ENCODE assay signal across 15 cellular contexts in the genomic region with DNA sequence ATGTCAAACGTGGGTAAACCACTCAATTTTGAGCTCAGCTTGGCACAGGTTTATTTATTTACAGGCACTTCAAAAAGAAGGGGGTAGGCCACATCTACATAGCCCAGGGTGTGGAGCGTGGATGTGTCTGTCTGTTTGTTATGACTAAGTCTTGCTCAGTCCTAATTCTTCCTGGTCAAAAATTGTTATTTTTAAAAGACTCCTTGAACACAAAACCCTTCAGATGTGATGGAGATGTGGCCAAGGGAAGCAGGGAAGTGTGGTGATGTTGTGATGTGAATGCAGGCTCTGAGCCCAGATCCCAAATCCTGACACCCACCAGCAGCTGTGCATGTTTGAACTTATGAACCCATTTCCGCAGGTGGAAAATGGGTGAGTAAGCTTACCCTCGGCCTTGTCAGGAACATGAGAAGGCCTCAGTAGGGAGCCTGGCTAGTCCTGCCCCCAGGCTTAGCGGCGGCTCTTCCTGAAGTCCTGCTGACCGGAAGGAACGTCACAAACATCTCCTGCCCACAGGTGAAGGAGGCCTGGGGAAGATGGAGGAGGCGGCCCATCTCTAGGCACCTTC.
A peak's percentile ranks its signal among the peaks of the same experiment; 100 is the strongest.
DNase-seq lines count a peak whose midpoint lies in the region; ATAC-seq and TF ChIP-seq lines count a peak whose summit lies in the region.
"Had no signal": no experiment of that assay in that cellular context is flagged by ENCODE, and none has a peak within 500 bp of the region (broad histone marks: within the 10 kb centered on the region; RNA-seq: fewer than 3 reads in every experiment).

No MANE protein-coding gene starts in this region.

- H3K9ac ChIP-seq in IMR-90 (ENCODE audit: low read depth, low read length) = no peak overlapping the region

- H2BK20ac ChIP-seq in IMR-90 (ENCODE audit: low read depth, low read length) = peak overlapping the region; percentile 47

- peak overlapping the region; percentile 11; the same call in 1 of the 2 replicates for H3K4me2 ChIP-seq in IMR-90 (ENCODE audit: low read depth, low read length)

- peaks cover 21% of the 10 kb centered on the region for H3K4me1 ChIP-seq in IMR-90 (ENCODE audit: control insufficient read depth, insufficient read depth, low read length)
- peaks cover 0 to 64% (median 51%) of the 10 kb centered on the region in 4 donors for H3K4me1 ChIP-seq in tibial artery

- H3K79me1 ChIP-seq in IMR-90 (ENCODE audit: low read depth in 1 of 2, low read length in 2 of 2) = no peaks in the 10 kb centered on the region

- no peaks in the 10 kb centered on the region for H3K36me3 ChIP-seq in IMR-90 (ENCODE audit: control insufficient read depth, insufficient read depth, low read length)
- no peaks in the 10 kb centered on the region for H3K36me3 ChIP-seq in tibial artery
- no peaks in the 10 kb centered on the region for H3K36me3 ChIP-seq in H7 (replicated peaks; ENCODE audit: control insufficient read depth, insufficient read depth, low read length)
- H3K36me3 ChIP-seq: HAP-1 had no signal

- no peak for TF ChIP-seq CTCF in IMR-90 (conservative IDR thresholded peaks at IDR 0.05; ENCODE audit: low read depth, low read length)
- no peak for TF ChIP-seq CTCF in foreskin fibroblast (IDR thresholded peaks at IDR 0.05; ENCODE audit: low read depth, low read length)
- no peak for TF ChIP-seq CTCF in tibial artery (IDR thresholded peaks at IDR 0.05)

- DNase-seq in IMR-90 (peak; percentile 98), astrocyte of the hippocampus (ENCODE audit: low read depth, low spot score) (peak; percentile 77), foreskin fibroblast (peak; percentile 17 to 50), tibial artery (no peak), H7 (no peak)
- no peak for DNase-seq in natural killer cell treated with Interleukin-12 subunit alpha and Interleukin-12 subunit beta and Interleukin-15 and Interleukin-18, amount 100 ng/mL, for 72 hours (ENCODE audit: low spot score)
- DNase-seq in activated CD8-positive, alpha-beta memory T cell treated with anti-CD3 and anti-CD28 coated beads, Interleukin-2, amount 50 U/mL, for 48 hours = no peak
- DNase-seq: activated CD8-positive, alpha-beta memory T cell treated with anti-CD3 and anti-CD28 coated beads, Interleukin-2, amount 10 ng/mL, durations not matched to agents 7 days and 5 days; Kasumi-1; kidney; NCI-H2171; stimulated activated CD4-positive, alpha-beta T cell treated with anti-CD3 and anti-CD28 coated beads, Interleukin-4, amount 100 ng/mL, for 24 hours; stimulated activated naive CD8-positive, alpha-beta T cell treated with anti-CD3 and anti-CD28 coated beads, Interleukin-15, amount 100 ng/mL, for 72 hours had no signal

- intact Hi-C loops in IMR-90 (cut with micrococcal nuclease) = loop anchor here (5.0 to 10.0 kb wide), 3 partner anchors 124 to 446 kb away; no protein-coding TSS in a partner anchor
- intact Hi-C loops in tibial artery (cut with DNase I; ENCODE audit: low total_unique reads) = loop anchor here (5.0 to 10.0 kb wide), 3 partner anchors 279 to 1024 kb away; a partner anchor contains a TSS

- H4K20me1 ChIP-seq in IMR-90 (ENCODE audit: insufficient read depth, low read length) = 0 out of 2 replicates have a peak, but pooled peaks cover 4% of the 10 kb centered on the region

- H2AFZ ChIP-seq in IMR-90 (replicated peaks; ENCODE audit: low read length, poor library complexity) = peak overlapping the region; percentile 62

- no peak overlapping the region for H3K4me3 Mint-ChIP-seq in natural killer cell treated with Interleukin-12 subunit alpha and Interleukin-12 subunit beta and Interleukin-15 and Interleukin-18, amount 100 ng/mL, for 72 hours
- H3K4me3 Mint-ChIP-seq: activated CD8-positive, alpha-beta memory T cell treated with anti-CD3 and anti-CD28 coated beads, Interleukin-2, amount 10 ng/mL, durations not matched to agents 7 days and 5 days; stimulated activated naive CD8-positive, alpha-beta T cell treated with anti-CD3 and anti-CD28 coated beads, Interleukin-15, amount 100 ng/mL, for 72 hours had no signal

- peak overlapping the region; percentile 11 for H2AK9ac ChIP-seq in IMR-90 (replicated peaks; ENCODE audit: low read depth, low read length, poor library complexity)

- peaks cover 13% of the 10 kb centered on the region for H3K9me1 ChIP-seq in IMR-90 (ENCODE audit: insufficient read depth, low read length)

- H3K4me1 Mint-ChIP-seq in natural killer cell treated with Interleukin-12 subunit alpha and Interleukin-12 subunit beta and Interleukin-15 and Interleukin-18, amount 100 ng/mL, for 72 hours (ENCODE audit: low read depth in 2 of 2) = no peaks in the 10 kb centered on the region

- WGBS in IMR-90 (ENCODE audit: extremely low coverage in 2 of 2, insufficient read length in 1 of 2), 2 experiments = 17% methylated on average over 1 of the region's 9 CpGs; no CpG with 5 or more reads in 1 of the 2 experiments

- peak overlapping the region; percentile 52 for H2BK5ac ChIP-seq in IMR-90 (ENCODE audit: low read depth, low read length, poor library complexity, severe bottlenecking)

- peak overlapping the region; percentile 9 for H4K5ac ChIP-seq in IMR-90 (ENCODE audit: low read depth, low read length)

- H3K56ac ChIP-seq in IMR-90 (ENCODE audit: extremely low read depth, insufficient read depth, low read length) = no peak overlapping the region; the same call in 1 of the 2 replicates

- H3K27ac ChIP-seq in IMR-90 (ENCODE audit: insufficient read depth, low read length) = peak overlapping the region; percentile 72
- peak overlapping the region; percentile 93 to 94 for H3K27ac ChIP-seq in tibial artery
- H3K27ac ChIP-seq: neutrophil had no signal

- no peak for TF ChIP-seq POLR2A in IMR-90 (IDR thresholded peaks at IDR 0.05; ENCODE audit: low read depth, low read length)

- H3K9me3 ChIP-seq in IMR-90 (ENCODE audit: control insufficient read depth, insufficient read depth, low read length) (no peaks in the 10 kb centered on the region), tibial artery (no peaks in the 10 kb centered on the region)
- H3K9me3 ChIP-seq: HAP-1, neutrophil had no signal

- no peaks in the 10 kb centered on the region for H3K9me3 Mint-ChIP-seq in natural killer cell treated with Interleukin-12 subunit alpha and Interleukin-12 subunit beta and Interleukin-15 and Interleukin-18, amount 100 ng/mL, for 72 hours
- H3K9me3 Mint-ChIP-seq: stimulated activated naive CD8-positive, alpha-beta T cell treated with anti-CD3 and anti-CD28 coated beads, Interleukin-15, amount 100 ng/mL, for 72 hours had no signal

- BruUV-seq in IMR-90 (replicated peaks; lab: Mats Ljungman, UMichigan) = no TSS peak

- H2BK120ac ChIP-seq in IMR-90 (ENCODE audit: low read depth, low read length) = peak overlapping the region; percentile 71

- H3K27ac Mint-ChIP-seq in natural killer cell treated with Interleukin-12 subunit alpha and Interleukin-12 subunit beta and Interleukin-15 and Interleukin-18, amount 100 ng/mL, for 72 hours = no peak overlapping the region
- H3K27ac Mint-ChIP-seq: activated CD8-positive, alpha-beta memory T cell treated with anti-CD3 and anti-CD28 coated beads, Interleukin-2, amount 10 ng/mL, durations not matched to agents 7 days and 5 days; stimulated activated naive CD8-positive, alpha-beta T cell treated with anti-CD3 and anti-CD28 coated beads, Interleukin-15, amount 100 ng/mL, for 72 hours had no signal

- in situ Hi-C loops in IMR-90 (cut with MboI; ENCODE audit: low sequenced_read_pairs) = loop anchor here (10.0 to 25.0 kb wide), 2 partner anchors 276 to 519 kb away; no protein-coding TSS in a partner anchor

- H3K23ac ChIP-seq in IMR-90 (ENCODE audit: low read depth, low read length) = no peak overlapping the region

- dilution Hi-C loops in IMR-90 (cut with HindIII; ENCODE audit: low sequenced_read_pairs, unreplicated experiment) = no loop called here

- peak overlapping the region; percentile 81 for H2AK5ac ChIP-seq in IMR-90 (ENCODE audit: low read depth, low read length)

- H3K27me3 Mint-ChIP-seq in natural killer cell treated with Interleukin-12 subunit alpha and Interleukin-12 subunit beta and Interleukin-15 and Interleukin-18, amount 100 ng/mL, for 72 hours = peaks cover 6 to 19% of the 10 kb centered on the region in 2 donors

- CTCF ChIA-PET in IMR-90 (lab: Yijun Ruan, JAX) = no interaction called here

- peak overlapping the region in 1 of 2 experiments; percentile 45; a peak in 2 of 4 replicates for H4K8ac ChIP-seq in IMR-90 (ENCODE audit: low read depth in 2 of 2, low read length in 2 of 2)

- H2BK15ac ChIP-seq in IMR-90 (ENCODE audit: low read depth, low read length) = no peak overlapping the region; the same call in 2 of the 3 replicates

- peak overlapping the region; percentile 42 for H4K91ac ChIP-seq in IMR-90 (ENCODE audit: insufficient read depth, low read depth, low read length)

- H3K36me3 Mint-ChIP-seq in natural killer cell treated with Interleukin-12 subunit alpha and Interleukin-12 subunit beta and Interleukin-15 and Interleukin-18, amount 100 ng/mL, for 72 hours = no peaks in the 10 kb centered on the region
- H3K36me3 Mint-ChIP-seq: activated CD8-positive, alpha-beta memory T cell treated with anti-CD3 and anti-CD28 coated beads, Interleukin-2, amount 10 ng/mL, durations not matched to agents 7 days and 5 days had no signal

- peak; percentile 40 for ATAC-seq in IMR-90 (ENCODE audit: low read depth)
- ATAC-seq in natural killer cell treated with Interleukin-12 subunit alpha and Interleukin-12 subunit beta and Interleukin-15 and Interleukin-18, amount 100 ng/mL, for 72 hours = no peak
- ATAC-seq: activated CD8-positive, alpha-beta memory T cell treated with anti-CD3 and anti-CD28 coated beads, Interleukin-2, amount 10 ng/mL, durations not matched to agents 7 days and 5 days; stimulated activated naive CD8-positive, alpha-beta T cell treated with anti-CD3 and anti-CD28 coated beads, Interleukin-15, amount 100 ng/mL, for 72 hours had no signal

- POLR2A ChIA-PET in IMR-90 (lab: Charles Lee; ENCODE audit: unreplicated experiment) = no interaction called here

- H3K18ac ChIP-seq in IMR-90 (ENCODE audit: low read depth, low read length) = peak overlapping the region; percentile 20

- H3K4ac ChIP-seq in IMR-90 (ENCODE audit: low read depth, low read length) = peak overlapping the region; percentile 72

- H3K4me3 ChIP-seq in IMR-90 (ENCODE audit: insufficient read depth, low read depth, low read length) (no peak overlapping the region), foreskin fibroblast (ENCODE audit: low read depth in 1 of 2, low read length in 2 of 2) (no peak overlapping the region), tibial artery (no peak overlapping the region), H7 (ENCODE audit: insufficient read depth, low read depth, low read length) (no peak overlapping the region)
- H3K4me3 ChIP-seq: HAP-1 had no signal

- peak overlapping the region; percentile 58 for H3K14ac ChIP-seq in IMR-90 (replicated peaks; ENCODE audit: low read depth, low read length)

- no peak for TF ChIP-seq RAD21 in IMR-90 (IDR thresholded peaks at IDR 0.05; ENCODE audit: low read length)

- H3K27me3 ChIP-seq in IMR-90 (ENCODE audit: control insufficient read depth, insufficient read depth, low read length) (no peaks in the 10 kb centered on the region), tibial artery (no peaks in the 10 kb centered on the region), H7 (ENCODE audit: control insufficient read depth, insufficient read depth, low read length) (peaks cover 10% of the 10 kb centered on the region)
- H3K27me3 ChIP-seq: neutrophil had no signal

TF ChIP-seq in IMR-90, 13 proteins besides CTCF, POLR2A, EP300 and RAD21 (continues in another document):
- TF ChIP-seq RFX5 (IDR thresholded peaks at IDR 0.05; ENCODE audit: low read depth, low read length) = no peak

Comparison
In these comparisons a context has a peak if more than half of its experiments do, and no peak if none do; other contexts are left out.
1. DNase-seq: peak in IMR-90 (single experiment), astrocyte of the hippocampus (single experiment) and foreskin fibroblast (2 of 2); none in tibial artery (0 of 2), H7 (single experiment), natural killer cell treated with Interleukin-12 subunit alpha and Interleukin-12 subunit beta and Interleukin-15 and Interleukin-18, amount 100 ng/mL, for 72 hours (single experiment) and activated CD8-positive, alpha-beta memory T cell treated with anti-CD3 and anti-CD28 coated beads, Interleukin-2, amount 50 U/mL, for 48 hours (single experiment).